In genomic region chr20:1118004-1118335, GRCh38 we compare ENCODE assay signal across 7 cellular contexts. TPM values are rescaled to one million over a fixed set of nuclear protein-coding genes. Genes with fewer than 3 reads are reported as not detected.
A peak's percentile ranks its signal among the peaks of the same experiment; 100 is the strongest.
DNase-seq lines count a peak whose midpoint lies in the region; ATAC-seq and TF ChIP-seq lines count a peak whose summit lies in the region.

No MANE protein-coding gene starts in this region.

- H3K36me3 Mint-ChIP-seq in activated CD8-positive, alpha-beta T cell treated with anti-CD3 and anti-CD28 coated beads, Interleukin-2, amount 10 ng/mL, durations not matched to agents 7 days and 5 days (ENCODE audit: low read depth) = peaks cover 43% of the 10 kb centered on the region

- DNase-seq in HL-60 (ENCODE audit: low read depth in 1 of 2, low spot score in 1 of 2) (no peak), NCI-H82 treated with DMSO at 0.1 percent for 48 hours (lab: John Stamatoyannopoulos, UW; ENCODE audit: unreplicated experiment) (no peak)
- no peak for DNase-seq in activated CD8-positive, alpha-beta T cell treated with anti-CD3 and anti-CD28 coated beads, Interleukin-2, amount 10 ng/mL, durations not matched to agents 7 days and 5 days
- no peak for DNase-seq in stimulated activated naive CD8-positive, alpha-beta T cell treated with anti-CD3 and anti-CD28 coated beads, Interleukin-15, amount 100 ng/mL, for 72 hours

- H3K4me3 Mint-ChIP-seq in activated CD8-positive, alpha-beta T cell treated with anti-CD3 and anti-CD28 coated beads, Interleukin-2, amount 10 ng/mL, durations not matched to agents 7 days and 5 days = peak overlapping the region; percentile 93
- H3K4me3 Mint-ChIP-seq in stimulated activated naive CD8-positive, alpha-beta T cell treated with anti-CD3 and anti-CD28 coated beads, Interleukin-15, amount 100 ng/mL, for 72 hours = peak overlapping the region; percentile 88 to 92

- no peaks in the 10 kb centered on the region for H3K27me3 Mint-ChIP-seq in activated CD8-positive, alpha-beta T cell treated with anti-CD3 and anti-CD28 coated beads, Interleukin-2, amount 10 ng/mL, durations not matched to agents 7 days and 5 days (ENCODE audit: low read depth)
- no peaks in the 10 kb centered on the region for H3K27me3 Mint-ChIP-seq in stimulated activated naive CD8-positive, alpha-beta T cell treated with anti-CD3 and anti-CD28 coated beads, Interleukin-15, amount 100 ng/mL, for 72 hours

- H3K27ac ChIP-seq in HL-60 (replicated peaks) = peak overlapping the region; percentile 68

- no peaks in the 10 kb centered on the region for H3K9me3 ChIP-seq in iPS-15b (ENCODE audit: control insufficient read depth, insufficient read depth, low read length)

- H3K27me3 ChIP-seq in HL-60 (ENCODE audit: insufficient read depth, poor library complexity, severe bottlenecking) (no peaks in the 10 kb centered on the region), iPS-15b (ENCODE audit: control insufficient read depth, insufficient read depth, low read length) (peaks cover 2% of the 10 kb centered on the region)

- no peaks in the 10 kb centered on the region for H3K9me3 Mint-ChIP-seq in activated CD8-positive, alpha-beta T cell treated with anti-CD3 and anti-CD28 coated beads, Interleukin-2, amount 10 ng/mL, durations not matched to agents 7 days and 5 days (ENCODE audit: insufficient read depth)
- no peaks in the 10 kb centered on the region for H3K9me3 Mint-ChIP-seq in stimulated activated naive CD8-positive, alpha-beta T cell treated with anti-CD3 and anti-CD28 coated beads, Interleukin-15, amount 100 ng/mL, for 72 hours

- H3K4me1 Mint-ChIP-seq in activated CD8-positive, alpha-beta T cell treated with anti-CD3 and anti-CD28 coated beads, Interleukin-2, amount 10 ng/mL, durations not matched to agents 7 days and 5 days (ENCODE audit: low read depth) = peaks cover 54% of the 10 kb centered on the region
- peaks cover 54% of the 10 kb centered on the region for H3K4me1 Mint-ChIP-seq in stimulated activated naive CD8-positive, alpha-beta T cell treated with anti-CD3 and anti-CD28 coated beads, Interleukin-15, amount 100 ng/mL, for 72 hours

- H3K4me3 ChIP-seq in HL-60 (replicated peaks; ENCODE audit: insufficient read depth, low read length) (peak overlapping the region; percentile 89), iPS-15b (ENCODE audit: low read depth, low read length) (peak overlapping the region; percentile 99)

- peak overlapping the region; percentile 0 for H3K9ac ChIP-seq in iPS-15b (ENCODE audit: low read depth, low read length)

- no peak for ATAC-seq in activated CD8-positive, alpha-beta T cell treated with anti-CD3 and anti-CD28 coated beads, Interleukin-2, amount 10 ng/mL, durations not matched to agents 7 days and 5 days
- no peak for ATAC-seq in stimulated activated naive CD8-positive, alpha-beta T cell treated with anti-CD3 and anti-CD28 coated beads, Interleukin-15, amount 100 ng/mL, for 72 hours
- ATAC-seq in GM21360 (IDR thresholded peaks at IDR 0.05; ENCODE audit: unreplicated experiment) = no peak
- ATAC-seq in GM21367 (IDR thresholded peaks at IDR 0.05; ENCODE audit: unreplicated experiment) = no peak

- POLR2A ChIA-PET in activated CD8-positive, alpha-beta T cell treated with anti-CD3 and anti-CD28 coated beads, Interleukin-2, amount 10 ng/mL, durations not matched to agents 7 days and 5 days (lab: Charles Lee) = interaction anchor here (1.6 kb wide), 1 partner anchor 273 kb away, joined by 4 read pairs; no protein-coding TSS in a partner anchor

- CTCF ChIA-PET in activated CD8-positive, alpha-beta T cell treated with anti-CD3 and anti-CD28 coated beads, Interleukin-2, amount 10 ng/mL, durations not matched to agents 7 days and 5 days (lab: Charles Lee) = interaction anchor here (1.1 kb wide), 1 partner anchor 11 kb away, joined by 5 read pairs; no protein-coding TSS in a partner anchor

- peaks cover 5% of the 10 kb centered on the region for H3K4me1 ChIP-seq in iPS-15b (ENCODE audit: control insufficient read depth, insufficient read depth, low read length)

- peaks cover 6% of the 10 kb centered on the region for H3K36me3 ChIP-seq in iPS-15b (ENCODE audit: control insufficient read depth, insufficient read depth, low read length)

- TF ChIP-seq CTCF in HL-60 (IDR thresholded peaks at IDR 0.05; ENCODE audit: insufficient read depth, low read length) = no peak

- H3K27ac Mint-ChIP-seq in activated CD8-positive, alpha-beta T cell treated with anti-CD3 and anti-CD28 coated beads, Interleukin-2, amount 10 ng/mL, durations not matched to agents 7 days and 5 days = peak overlapping the region; percentile 82
- H3K27ac Mint-ChIP-seq in stimulated activated naive CD8-positive, alpha-beta T cell treated with anti-CD3 and anti-CD28 coated beads, Interleukin-15, amount 100 ng/mL, for 72 hours = peak overlapping the region; percentile 94 to 97

RNA-seq across cellular contexts. Expression of gene PSMF1, which starts 0.4 kb away (rescaled TPM):
- 100 to 1,000 TPM; 138 to 150 TPM for total RNA-seq in activated CD8-positive, alpha-beta T cell treated with anti-CD3 and anti-CD28 coated beads, Interleukin-2, amount 10 ng/mL, durations not matched to agents 7 days and 5 days
